25 cellular contexts compared by ENCODE assay signal in genomic region chr15:46450112-46450809, GRCh38.
A peak's percentile ranks its signal among the peaks of the same experiment; 100 is the strongest.
DNase-seq lines count a peak whose midpoint lies in the region; ATAC-seq and TF ChIP-seq lines count a peak whose summit lies in the region.
"Had no signal": no experiment of that assay in that cellular context is flagged by ENCODE, and none has a peak within 500 bp of the region (broad histone marks: within the 10 kb centered on the region; RNA-seq: fewer than 3 reads in every experiment).

No MANE protein-coding gene starts in this region.

- H3K36me3 Mint-ChIP-seq in nephron (ENCODE audit: low read depth): no peaks in the 10 kb centered on the region
- H3K36me3 Mint-ChIP-seq: CD8-positive, alpha-beta T cell had no signal

- no peak for ATAC-seq in GM21737 (IDR thresholded peaks at IDR 0.05; ENCODE audit: unreplicated experiment)
- no peak for ATAC-seq in HG02885 (IDR thresholded peaks at IDR 0.05; ENCODE audit: poor library complexity, unreplicated experiment)
- ATAC-seq in activated CD4-positive, CD25-positive, alpha-beta regulatory T cell treated with anti-CD3 and anti-CD28 coated beads, Interleukin-2, amount 50 U/mL, for 24 hours: no peak
- ATAC-seq: A549; CD8-positive, alpha-beta T cell; GM12878 had no signal

- TF ChIP-seq RAD21 in liver (IDR thresholded peaks at IDR 0.05): no peak

- no peaks in the 10 kb centered on the region for H3K27me3 Mint-ChIP-seq in nephron (ENCODE audit: low read depth)
- H3K27me3 Mint-ChIP-seq: B cell; CD4-positive, alpha-beta T cell had no signal

- H3K36me3 ChIP-seq in liver (ENCODE audit: control insufficient read depth in 4 of 4, insufficient read depth in 3 of 4, low read depth in 1 of 4, low read length in 3 of 4): no peaks in the 10 kb centered on the region
- H3K36me3 ChIP-seq: BLaER1 treated with 17β-estradiol and CSF1 and Interleukin-3, amounts not matched to agents 10 nM and 100 nM had no signal

- H3K27ac ChIP-seq in liver (ENCODE audit: low read depth in 1 of 2, low read length in 2 of 2): no peak overlapping the region
- H3K27ac ChIP-seq: 22Rv1; A549; BLaER1 treated with 17β-estradiol and CSF1 and Interleukin-3, amounts not matched to agents 10 nM and 100 nM; C4-2B had no signal

- H3K4me1 ChIP-seq in liver (ENCODE audit: control insufficient read depth in 4 of 4, insufficient read depth in 4 of 4, low read length in 3 of 4): no peaks in the 10 kb centered on the region
- H3K4me1 ChIP-seq: A549; BLaER1 treated with 17β-estradiol and CSF1 and Interleukin-3, amounts not matched to agents 10 nM and 100 nM; Caco-2 had no signal

- H3K9me3 Mint-ChIP-seq in nephron: peaks cover 5% of the 10 kb centered on the region

- H3K27ac Mint-ChIP-seq in nephron: peak overlapping the region; percentile 51 to 89 (median 70)
- H3K27ac Mint-ChIP-seq: B cell; CD4-positive, alpha-beta T cell; CD8-positive, alpha-beta T cell had no signal

- DNase-seq in fibroblast of pulmonary artery (ENCODE audit: low read depth): peak; percentile 29
- peak; percentile 26 for DNase-seq in kidney tubule cell (ENCODE audit: low spot score)
- DNase-seq in SIG-M5 treated with dmso at 0.1 percent for 504 hours (lab: John Stamatoyannopoulos, UW; ENCODE audit: unreplicated experiment): no peak
- DNase-seq: AML-193; Caco-2; Calu3; CD4-positive, alpha-beta T cell; CD8-positive, alpha-beta T cell; DMS153; DMS53; DMS79; DND-41; EL; GDM1 had no signal

- no peaks in the 10 kb centered on the region for H3K9me3 ChIP-seq in liver (ENCODE audit: control insufficient read depth in 4 of 4, low read length in 3 of 4)
- H3K9me3 ChIP-seq: A549, Caco-2 had no signal

- 64% methylated on average over 7 of the region's 7 CpGs for WGBS in liver

- H3K27me3 ChIP-seq in liver (ENCODE audit: control insufficient read depth in 4 of 4, insufficient read depth in 4 of 4, low read length in 3 of 4): no peaks in the 10 kb centered on the region
- H3K27me3 ChIP-seq: BLaER1 treated with 17β-estradiol and CSF1 and Interleukin-3, amounts not matched to agents 10 nM and 100 nM had no signal

- TF ChIP-seq CTCF in fibroblast of pulmonary artery (IDR thresholded peaks at IDR 0.05; ENCODE audit: low read length, missing control alignments): no peak
- TF ChIP-seq CTCF in liver (IDR thresholded peaks at IDR 0.05; ENCODE audit: low read depth, low read length, missing input control): no peak
- TF ChIP-seq CTCF in nephron (IDR thresholded peaks at IDR 0.05; ENCODE audit: unreplicated experiment in 3 of 3): no peak

- H3K9ac ChIP-seq in liver (ENCODE audit: low read depth in 1 of 2, low read length in 2 of 2): no peak overlapping the region
- H3K9ac ChIP-seq: BLaER1 treated with 17β-estradiol and CSF1 and Interleukin-3, amounts not matched to agents 10 nM and 100 nM had no signal

- no peak overlapping the region for H3K4me3 Mint-ChIP-seq in nephron
- H3K4me3 Mint-ChIP-seq: B cell; CD4-positive, alpha-beta T cell; CD8-positive, alpha-beta T cell had no signal

- no peaks in the 10 kb centered on the region for H3K4me1 Mint-ChIP-seq in nephron
- H3K4me1 Mint-ChIP-seq: B cell had no signal

- H3K4me3 ChIP-seq in fibroblast of pulmonary artery (replicated peaks; ENCODE audit: low read depth, low read length) (no peak overlapping the region), liver (ENCODE audit: low read depth in 1 of 3, low read length in 3 of 3) (no peak overlapping the region)
- H3K4me3 ChIP-seq: A549; BLaER1 treated with 17β-estradiol and CSF1 and Interleukin-3, amounts not matched to agents 10 nM and 100 nM; GM12878 had no signal

TF ChIP-seq in liver, 16 proteins besides CTCF, POLR2A, EP300 and RAD21:
- TF ChIP-seq HNF4A (conservative IDR thresholded peaks at IDR 0.05): peak; percentile 21 to 39
- TF ChIP-seq JUND (IDR thresholded peaks at IDR 0.05): no peak
- no peak for TF ChIP-seq RXRA (IDR thresholded peaks at IDR 0.05)
- no peak for TF ChIP-seq NR2F2 (IDR thresholded peaks at IDR 0.05)
- no peak for TF ChIP-seq GABPA (IDR thresholded peaks at IDR 0.05 in 1 of 2, conservative IDR thresholded peaks at IDR 0.05 in 1 of 2)
- no peak for TF ChIP-seq REST (IDR thresholded peaks at IDR 0.05)
